ENCODE assay signal across 27 cellular contexts in the genomic region with DNA sequence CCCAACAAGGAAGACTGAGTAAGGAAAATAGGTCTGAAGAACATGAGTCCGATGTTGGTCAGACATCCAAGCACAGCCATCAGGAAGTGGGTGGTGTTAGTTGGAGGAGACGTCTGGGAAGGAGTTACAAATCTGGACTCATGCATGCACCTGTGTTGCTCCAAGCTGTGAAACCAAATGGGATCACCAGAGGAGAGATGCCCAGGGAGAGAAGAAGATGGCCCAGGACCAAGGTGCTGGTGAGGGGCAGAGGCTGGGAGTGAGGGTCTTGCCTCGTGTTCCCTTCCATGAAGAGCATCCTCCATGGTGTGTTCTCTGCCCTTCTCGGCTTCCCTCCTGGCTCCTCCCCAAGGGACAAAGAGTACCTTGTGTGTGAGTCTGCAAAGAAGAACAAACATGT.
"Had no signal": no experiment of that assay in that cellular context is flagged by ENCODE, and none has a peak within 500 bp of the region (broad histone marks: within the 10 kb centered on the region; RNA-seq: fewer than 3 reads in every experiment).

No MANE protein-coding gene starts in this region.

- H3K27me3 ChIP-seq: neural progenitor cell, neutrophil, testis, thyroid gland, transverse colon, upper lobe of left lung had no signal

- H3K36me3 ChIP-seq: left lung, lower lobe of right lung, neural progenitor cell, neutrophil, pancreas, prostate gland, thyroid gland, transverse colon, upper lobe of left lung had no signal

- H3K27ac Mint-ChIP-seq: immature natural killer cell; natural killer cell; nephron progenitor cell; neural progenitor cell; stimulated activated memory B cell treated with anti-CD40 and anti-IgM and Interleukin-4, amounts not matched to agents 10 μg/mL and 1 μg/mL and 100 μg/mL, for 72 hours had no signal

- H3K4me3 Mint-ChIP-seq: immature natural killer cell; naive B cell; natural killer cell; nephron progenitor cell; neural progenitor cell; stimulated activated memory B cell treated with anti-CD40 and anti-IgM and Interleukin-4, amounts not matched to agents 10 μg/mL and 1 μg/mL and 100 μg/mL, for 72 hours; stimulated activated naive CD8-positive, alpha-beta T cell treated with anti-CD3 and anti-CD28 coated beads, Interleukin-15, amount 100 ng/mL, for 72 hours had no signal

- H3K4me1 Mint-ChIP-seq: immature natural killer cell; naive B cell; natural killer cell; neural progenitor cell; stimulated activated memory B cell treated with anti-CD40 and anti-IgM and Interleukin-4, amounts not matched to agents 10 μg/mL and 1 μg/mL and 100 μg/mL, for 72 hours; stimulated activated naive CD8-positive, alpha-beta T cell treated with anti-CD3 and anti-CD28 coated beads, Interleukin-15, amount 100 ng/mL, for 72 hours had no signal

- H3K27me3 Mint-ChIP-seq: stimulated activated memory B cell treated with anti-CD40 and anti-IgM and Interleukin-4, amounts not matched to agents 10 μg/mL and 1 μg/mL and 100 μg/mL, for 72 hours had no signal

- DNase-seq: hypothalamus; immature natural killer cell; kidney; left colon; left lung; lower lobe of right lung; mammary epithelial cell; mesenchymal stem cell; naive B cell; natural killer cell; nephron progenitor cell; pancreas; retina; right cardiac atrium; stimulated activated CD4-positive, alpha-beta T cell treated with anti-CD3 and anti-CD28 coated beads, Interleukin-4, amount 100 ng/mL, for 24 hours; stimulated activated CD8-positive, alpha-beta memory T cell treated with anti-CD3 and anti-CD28 coated beads, Interleukin-4, amount 100 ng/mL, for 48 hours; stimulated activated naive CD4-positive, alpha-beta T cell treated with Interleukin-2 at 50 U/mL for 16 hours; stimulated activated naive CD8-positive, alpha-beta T cell treated with anti-CD3 and anti-CD28 coated beads, Interleukin-15, amount 100 ng/mL, for 72 hours; testis; thyroid gland; transverse colon; upper lobe of left lung had no signal

- H3K36me3 Mint-ChIP-seq: natural killer cell; neural progenitor cell; stimulated activated memory B cell treated with anti-CD40 and anti-IgM and Interleukin-4, amounts not matched to agents 10 μg/mL and 1 μg/mL and 100 μg/mL, for 72 hours had no signal

- H3K4me3 ChIP-seq: left lung, lower lobe of right lung, neural progenitor cell, pancreas, prostate gland, skin epidermis, testis, thyroid gland, transverse colon, upper lobe of left lung had no signal

- H3K27ac ChIP-seq: left lung, lower lobe of right lung, neural progenitor cell, neutrophil, pancreas, prostate gland, skin epidermis, testis, thyroid gland, transverse colon, upper lobe of left lung had no signal

- H2AFZ ChIP-seq: neural progenitor cell had no signal

- H3K4me2 ChIP-seq: neural progenitor cell had no signal

- H3K9ac ChIP-seq: neural progenitor cell had no signal

- H3K4me1 ChIP-seq: left lung, lower lobe of right lung, neural progenitor cell, pancreas, prostate gland, testis, thyroid gland, transverse colon, upper lobe of left lung had no signal

- H3K9me3 ChIP-seq: neutrophil, pancreas, prostate gland, testis, thyroid gland had no signal
